ENCODE assay signal across 9 cellular contexts in the genomic region with DNA sequence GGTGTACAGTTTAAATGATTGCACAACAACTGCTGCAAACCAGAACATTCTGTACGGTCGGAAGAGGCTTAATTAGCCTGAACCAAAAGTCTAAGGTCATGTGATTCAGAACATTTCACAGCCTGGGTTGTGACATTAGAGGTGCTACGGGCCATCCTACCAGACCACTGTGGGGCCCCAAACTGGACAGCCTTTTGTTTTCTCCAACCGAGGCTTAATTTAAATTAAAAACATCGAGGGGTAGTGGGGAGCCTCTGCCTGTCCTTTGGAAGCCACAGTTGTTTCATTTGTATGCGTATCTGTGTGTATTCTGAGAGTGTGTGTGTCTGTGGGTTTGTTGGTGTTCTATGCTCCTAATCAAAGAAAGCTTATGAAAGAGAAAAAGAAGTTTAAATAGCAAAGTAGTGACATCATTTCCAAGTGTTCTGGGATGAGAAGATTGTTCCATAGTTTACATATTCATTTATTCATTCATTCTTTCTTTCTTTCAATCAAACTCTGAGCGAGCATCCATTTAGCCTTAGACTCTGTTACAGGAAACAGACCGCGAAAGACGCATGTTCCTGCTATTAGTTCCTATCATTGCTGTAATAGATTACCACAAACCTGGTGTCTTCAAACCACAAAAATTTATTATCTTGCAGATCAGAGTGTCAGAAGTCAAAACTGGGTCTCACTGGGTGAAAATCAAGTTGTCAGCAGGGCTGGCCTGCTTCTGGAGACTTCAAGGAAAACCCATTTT.
DNase-seq lines count a peak whose midpoint lies in the region; ATAC-seq and TF ChIP-seq lines count a peak whose summit lies in the region.
"Had no signal": no experiment of that assay in that cellular context is flagged by ENCODE, and none has a peak within 500 bp of the region (broad histone marks: within the 10 kb centered on the region; RNA-seq: fewer than 3 reads in every experiment).

No MANE protein-coding gene starts in this region.

- TF ChIP-seq CTCF in neural progenitor cell (IDR thresholded peaks at IDR 0.05): no peak

- H3K27me3 Mint-ChIP-seq in effector memory CD8-positive, alpha-beta T cell: no peaks in the 10 kb centered on the region
- peaks cover 11% of the 10 kb centered on the region for H3K27me3 Mint-ChIP-seq in neural progenitor cell (ENCODE audit: insufficient read depth, low read depth)
- H3K27me3 Mint-ChIP-seq: IgD-negative memory B cell had no signal

- H2AFZ ChIP-seq in neural progenitor cell (replicated peaks): no peak overlapping the region

- no peaks in the 10 kb centered on the region for H3K36me3 ChIP-seq in neural progenitor cell
- no peaks in the 10 kb centered on the region for H3K36me3 ChIP-seq in HAP-1 (replicated peaks)

- H3K27ac ChIP-seq in neural progenitor cell: no peak overlapping the region

- H4K20me1 ChIP-seq in neural progenitor cell (ENCODE audit: low read depth): no peaks in the 10 kb centered on the region

- H3K27ac Mint-ChIP-seq in effector memory CD8-positive, alpha-beta T cell: peak overlapping the region; percentile 81 to 91
- peak overlapping the region; percentile 86 for H3K27ac Mint-ChIP-seq in neural progenitor cell
- H3K27ac Mint-ChIP-seq: IgD-negative memory B cell had no signal

- in situ Hi-C loops in HAP-1 (cut with MboI; ENCODE audit: low sequenced_read_pairs): no loop called here

- DNase-seq in AG20443 (ENCODE audit: low spot score): peak; percentile 16
- peak; percentile 35 to 48 (median 45) for DNase-seq in effector memory CD8-positive, alpha-beta T cell
- DNase-seq in neural progenitor cell (ENCODE audit: low spot score): no peak
- no peak for DNase-seq in HAP-1 (ENCODE audit: low spot score in 2 of 2)
- no peak for DNase-seq in activated gamma-delta T cell (lab: John Stamatoyannopoulos, UW)

- H3K9ac ChIP-seq in neural progenitor cell: no peak overlapping the region

- peaks cover 36 to 39% of the 10 kb centered on the region in 2 donors for H3K4me1 Mint-ChIP-seq in effector memory CD8-positive, alpha-beta T cell (ENCODE audit: low read depth in 2 of 2)
- H3K4me1 Mint-ChIP-seq in neural progenitor cell: peaks cover 31% of the 10 kb centered on the region

- H3K27me3 ChIP-seq in neural progenitor cell (no peaks in the 10 kb centered on the region), HAP-1 (ENCODE audit: low read depth) (no peaks in the 10 kb centered on the region)

- peaks cover 13% of the 10 kb centered on the region for H3K36me3 Mint-ChIP-seq in effector memory CD8-positive, alpha-beta T cell (ENCODE audit: insufficient read depth)
- H3K36me3 Mint-ChIP-seq in neural progenitor cell: no peaks in the 10 kb centered on the region

- no peaks in the 10 kb centered on the region for H3K79me2 ChIP-seq in neural progenitor cell (ENCODE audit: low read depth)

- H3K9me3 ChIP-seq in neural progenitor cell (ENCODE audit: low read depth) (no peaks in the 10 kb centered on the region), HAP-1 (no peaks in the 10 kb centered on the region; the same call in 1 of the 2 replicates)

- H3K4me3 ChIP-seq in neural progenitor cell (no peak overlapping the region), HAP-1 (no peak overlapping the region)

- H3K4me1 ChIP-seq in neural progenitor cell (peaks cover 9% of the 10 kb centered on the region), HAP-1 (no peaks in the 10 kb centered on the region)

- ATAC-seq in SK-N-SH treated with all-trans-retinoic acid at 6 μM for 48 hours (peak; percentile 84), GM21360 (IDR thresholded peaks at IDR 0.05; ENCODE audit: unreplicated experiment) (no peak), HG03280 (IDR thresholded peaks at IDR 0.05; ENCODE audit: unreplicated experiment) (no peak)
- peak; percentile 85 for ATAC-seq in effector memory CD8-positive, alpha-beta T cell (replicated peaks)

- H3F3A ChIP-seq in neural progenitor cell (ENCODE audit: low read depth): no peaks in the 10 kb centered on the region

- no peaks in the 10 kb centered on the region for H3K9me3 Mint-ChIP-seq in effector memory CD8-positive, alpha-beta T cell
- H3K9me3 Mint-ChIP-seq in neural progenitor cell: peaks cover 5% of the 10 kb centered on the region
- H3K9me3 Mint-ChIP-seq: IgD-negative memory B cell had no signal

- peak overlapping the region; percentile 62 to 70 for H3K4me3 Mint-ChIP-seq in effector memory CD8-positive, alpha-beta T cell
- H3K4me3 Mint-ChIP-seq in neural progenitor cell: no peak overlapping the region
- H3K4me3 Mint-ChIP-seq: IgD-negative memory B cell had no signal

- no peak overlapping the region for H3K4me2 ChIP-seq in neural progenitor cell

TF ChIP-seq in SK-N-SH treated with all-trans-retinoic acid at 6 μM for 48 hours, 23 proteins besides CTCF, POLR2A, EP300 and RAD21:
- no peak for TF ChIP-seq TCF4 (CRISPR knock-in tag; IDR thresholded peaks at IDR 0.05; ENCODE audit: borderline replicate concordance)
- TF ChIP-seq TSHZ2 (CRISPR knock-in tag; IDR thresholded peaks at IDR 0.05): no peak
- peak; percentile 18; the same call in 1 of the 2 replicates for TF ChIP-seq ZC3H10 (CRISPR knock-in tag; IDR thresholded peaks at IDR 0.05)
- TF ChIP-seq ARNTL (CRISPR knock-in tag; IDR thresholded peaks at IDR 0.05; ENCODE audit: borderline replicate concordance, low read depth): no peak
- no peak for TF ChIP-seq RARB (CRISPR knock-in tag; IDR thresholded peaks at IDR 0.05)
- peak; percentile 84; the same call in 1 of the 2 replicates for TF ChIP-seq TOX (CRISPR knock-in tag; IDR thresholded peaks at IDR 0.05; ENCODE audit: borderline replicate concordance)
- TF ChIP-seq ISL1 (CRISPR knock-in tag; IDR thresholded peaks at IDR 0.05): peak; percentile 39
- TF ChIP-seq, protein P1, sequence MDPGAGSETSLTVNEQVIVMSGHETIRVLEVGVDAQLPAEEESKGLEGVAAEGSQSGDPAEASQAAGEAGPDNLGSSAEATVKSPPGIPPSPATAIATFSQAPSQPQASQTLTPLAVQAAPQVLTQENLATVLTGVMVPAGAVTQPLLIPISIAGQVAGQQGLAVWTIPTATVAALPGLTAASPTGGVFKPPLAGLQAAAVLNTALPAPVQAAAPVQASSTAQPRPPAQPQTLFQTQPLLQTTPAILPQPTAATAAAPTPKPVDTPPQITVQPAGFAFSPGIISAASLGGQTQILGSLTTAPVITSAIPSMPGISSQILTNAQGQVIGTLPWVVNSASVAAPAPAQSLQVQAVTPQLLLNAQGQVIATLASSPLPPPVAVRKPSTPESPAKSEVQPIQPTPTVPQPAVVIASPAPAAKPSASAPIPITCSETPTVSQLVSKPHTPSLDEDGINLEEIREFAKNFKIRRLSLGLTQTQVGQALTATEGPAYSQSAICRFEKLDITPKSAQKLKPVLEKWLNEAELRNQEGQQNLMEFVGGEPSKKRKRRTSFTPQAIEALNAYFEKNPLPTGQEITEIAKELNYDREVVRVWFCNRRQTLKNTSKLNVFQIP (CRISPR knock-in tag; IDR thresholded peaks at IDR 0.05; ENCODE audit: borderline replicate concordance, low read depth): no peak
- TF ChIP-seq BACH2 (CRISPR knock-in tag; IDR thresholded peaks at IDR 0.05; ENCODE audit: borderline replicate concordance): no peak
- no peak for TF ChIP-seq ZFP3 (CRISPR knock-in tag; IDR thresholded peaks at IDR 0.05)
- no peak for TF ChIP-seq ZNF565 (CRISPR knock-in tag; conservative IDR thresholded peaks at IDR 0.05; ENCODE audit: low read depth)
- no peak for TF ChIP-seq GLIS3 (CRISPR knock-in tag; IDR thresholded peaks at IDR 0.05)
- no peak for TF ChIP-seq ZNF70 (CRISPR knock-in tag; IDR thresholded peaks at IDR 0.05)
- TF ChIP-seq OSR1 (CRISPR knock-in tag; IDR thresholded peaks at IDR 0.05): no peak

Comparison
In these comparisons a context has a peak if more than half of its experiments do, and no peak if none do; other contexts are left out.
1. DNase-seq: peak in AG20443 (single experiment) and effector memory CD8-positive, alpha-beta T cell (3 of 3); none in neural progenitor cell (single experiment), HAP-1 (0 of 2) and activated gamma-delta T cell (single experiment).
2. ATAC-seq: peak in SK-N-SH treated with all-trans-retinoic acid at 6 μM for 48 hours (single experiment) and effector memory CD8-positive, alpha-beta T cell (single experiment); none in GM21360 (single experiment) and HG03280 (single experiment).